8 cellular contexts compared by ENCODE assay signal in the genomic region with DNA sequence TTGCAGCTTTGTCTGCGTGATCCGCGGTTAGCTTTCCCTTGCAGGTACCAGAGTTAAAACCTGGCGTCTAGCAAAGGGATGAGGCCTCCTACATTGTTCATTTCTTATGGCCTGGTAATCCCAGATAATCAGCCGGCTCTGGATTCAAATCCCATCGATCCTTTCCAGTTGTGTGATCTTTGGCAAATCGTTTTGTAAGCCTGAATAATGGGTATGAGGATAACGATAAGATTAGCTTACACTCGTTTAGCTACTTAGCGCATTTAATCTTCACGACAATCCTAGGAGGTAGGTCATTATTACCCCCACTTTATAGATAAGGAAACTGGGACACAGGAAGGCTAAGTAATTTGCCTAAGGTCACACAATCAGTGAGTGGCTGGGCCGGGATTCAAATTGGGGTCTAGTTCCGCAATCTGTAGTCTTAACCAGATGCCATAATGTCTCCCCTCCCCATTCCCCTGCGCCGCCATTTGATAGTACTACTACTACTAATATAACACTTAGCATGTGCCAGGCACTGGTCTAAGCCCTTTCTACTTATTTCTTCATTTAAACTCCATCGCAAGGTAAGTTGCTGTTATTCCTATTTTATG. TPM values are rescaled to one million over a fixed set of nuclear protein-coding genes. Genes with fewer than 3 reads are reported as not detected.
DNase-seq lines count a peak whose midpoint lies in the region; ATAC-seq and TF ChIP-seq lines count a peak whose summit lies in the region.

No MANE protein-coding gene starts in this region.

- TF ChIP-seq CTCF in neutrophil (IDR thresholded peaks at IDR 0.05) = no peak

- H3K9me3 ChIP-seq in ectodermal cell (ENCODE audit: control insufficient read depth, low read length) (no peaks in the 10 kb centered on the region), neutrophil (no peaks in the 10 kb centered on the region)

- H3K27ac ChIP-seq in ectodermal cell (ENCODE audit: insufficient read depth, low read depth, low read length, poor library complexity, severe bottlenecking) = no peak overlapping the region
- no peak overlapping the region for H3K27ac ChIP-seq in neutrophil

- H3K36me3 ChIP-seq in ectodermal cell (ENCODE audit: control insufficient read depth, insufficient read depth, low read length) = no peaks in the 10 kb centered on the region
- peaks cover 9% of the 10 kb centered on the region for H3K36me3 ChIP-seq in neutrophil

- H3K4me1 ChIP-seq in ectodermal cell (ENCODE audit: control insufficient read depth, insufficient read depth, low read length) (no peaks in the 10 kb centered on the region), neutrophil (ENCODE audit: control insufficient read depth in 1 of 2, insufficient read depth in 1 of 2, low read depth in 1 of 2, low read length in 1 of 2) (peaks cover 45 to 59% of the 10 kb centered on the region in 2 experiments)

- 52 to 58% methylated on average over 11 to 15 of the region's 16 CpGs for WGBS in ectodermal cell, 2 experiments

- H3K4me3 ChIP-seq in GM08714 (ENCODE audit: low read length) = peak overlapping the region; percentile 71
- H3K4me3 ChIP-seq in ectodermal cell (ENCODE audit: insufficient read depth, low read depth, low read length) = peak overlapping the region; percentile 51
- peak overlapping the region; percentile 38 to 43 for H3K4me3 ChIP-seq in neutrophil (ENCODE audit: low read depth in 1 of 2, low read length in 1 of 2)

- H3K27me3 ChIP-seq in ectodermal cell (ENCODE audit: control insufficient read depth, insufficient read depth, low read length, poor library complexity, severe bottlenecking) = peaks cover 10% of the 10 kb centered on the region
- H3K27me3 ChIP-seq in neutrophil = no peaks in the 10 kb centered on the region

- DNase-seq in NCI-H82 (lab: John Stamatoyannopoulos, UW) (peak; percentile 91), NCI-H2227 treated with DMSO at 0.1 percent for 48 hours (lab: John Stamatoyannopoulos, UW) (no peak), AG08396 (ENCODE audit: low spot score) (no peak)
- no peak for DNase-seq in activated CD4-positive, alpha-beta T cell treated with anti-CD3 and anti-CD28 coated beads for 4 hours

- ATAC-seq in HG02852 (IDR thresholded peaks at IDR 0.05; ENCODE audit: unreplicated experiment) = no peak

RNA-seq across cellular contexts. Expression of a gene that starts 1.7 kb away (rescaled TPM):
- 360 TPM for polyA plus RNA-seq in ectodermal cell (2013, experiment 1 of 4)
- 370 TPM for polyA plus RNA-seq in ectodermal cell (2013, experiment 2 of 4)
- 262 TPM for polyA plus RNA-seq in ectodermal cell (2013, experiment 3 of 4)
- 287 TPM for polyA plus RNA-seq in ectodermal cell (2013, experiment 4 of 4)

RNA-seq across cellular contexts. Expression of a gene that starts 26.6 kb away (rescaled TPM):
- 145 TPM for polyA plus RNA-seq in ectodermal cell (2013, experiment 1 of 4)
- polyA plus RNA-seq in ectodermal cell (2013, experiment 2 of 4) = 150 TPM
- 139 TPM for polyA plus RNA-seq in ectodermal cell (2013, experiment 3 of 4)
- 151 TPM for polyA plus RNA-seq in ectodermal cell (2013, experiment 4 of 4)

RNA-seq across cellular contexts. Expression of a gene that starts 40.9 kb away (rescaled TPM):
- 124 TPM for polyA plus RNA-seq in ectodermal cell (2013, experiment 1 of 4)
- 138 TPM for polyA plus RNA-seq in ectodermal cell (2013, experiment 2 of 4)
- 102 TPM for polyA plus RNA-seq in ectodermal cell (2013, experiment 3 of 4)
- polyA plus RNA-seq in ectodermal cell (2013, experiment 4 of 4) = 108 TPM

RNA-seq across cellular contexts. Expression of a gene that starts 46.9 kb away (rescaled TPM):
- 70.1 TPM for polyA plus RNA-seq in ectodermal cell (2013, experiment 1 of 4)
- polyA plus RNA-seq in ectodermal cell (2013, experiment 2 of 4) = 73.6 TPM
- polyA plus RNA-seq in ectodermal cell (2013, experiment 3 of 4) = 60.0 TPM
- polyA plus RNA-seq in ectodermal cell (2013, experiment 4 of 4) = 63.9 TPM

RNA-seq across cellular contexts. Expression of a gene that starts 47.4 kb away (rescaled TPM):
- polyA plus RNA-seq in ectodermal cell (2013, experiment 1 of 4) = 123 TPM
- polyA plus RNA-seq in ectodermal cell (2013, experiment 2 of 4) = 120 TPM
- polyA plus RNA-seq in ectodermal cell (2013, experiment 3 of 4) = 116 TPM
- polyA plus RNA-seq in ectodermal cell (2013, experiment 4 of 4) = 127 TPM
